11 cellular contexts compared by ENCODE assay signal in genomic region chr19:45041125-45041524, GRCh38. TPM values are rescaled to one million over a fixed set of nuclear protein-coding genes. Genes with fewer than 3 reads are reported as not detected.
A peak's percentile ranks its signal among the peaks of the same experiment; 100 is the strongest.
DNase-seq lines count a peak whose midpoint lies in the region; ATAC-seq and TF ChIP-seq lines count a peak whose summit lies in the region.
"Had no signal": no experiment of that assay in that cellular context is flagged by ENCODE, and none has a peak within 500 bp of the region (broad histone marks: within the 10 kb centered on the region; RNA-seq: fewer than 3 reads in every experiment).

No MANE protein-coding gene starts in this region.

- peaks cover 72% of the 10 kb centered on the region for H3K36me3 Mint-ChIP-seq in CD4-positive, alpha-beta T cell (ENCODE audit: low read depth)
- H3K36me3 Mint-ChIP-seq in activated naive CD8-positive, alpha-beta T cell: peaks cover 5% of the 10 kb centered on the region
- H3K36me3 Mint-ChIP-seq in natural killer cell: no peaks in the 10 kb centered on the region

- H3K27ac Mint-ChIP-seq in CD4-positive, alpha-beta T cell: peak overlapping the region; percentile 52
- H3K27ac Mint-ChIP-seq in activated naive CD8-positive, alpha-beta T cell: peak overlapping the region; percentile 51
- H3K27ac Mint-ChIP-seq in natural killer cell: peak overlapping the region; percentile 52 to 74

- H3K9me3 Mint-ChIP-seq in CD4-positive, alpha-beta T cell: no peaks in the 10 kb centered on the region
- H3K9me3 Mint-ChIP-seq in activated naive CD8-positive, alpha-beta T cell (ENCODE audit: low read depth): no peaks in the 10 kb centered on the region
- no peaks in the 10 kb centered on the region for H3K9me3 Mint-ChIP-seq in natural killer cell

- H3K27me3 ChIP-seq in CD4-positive, alpha-beta T cell (ENCODE audit: control insufficient read depth, insufficient read depth, low read length): no peaks in the 10 kb centered on the region
- no peaks in the 10 kb centered on the region for H3K27me3 ChIP-seq in HL-60 (ENCODE audit: insufficient read depth, poor library complexity, severe bottlenecking)
- H3K27me3 ChIP-seq in uterus: no peaks in the 10 kb centered on the region
- H3K27me3 ChIP-seq: cardiac muscle cell had no signal

- H3K4me1 Mint-ChIP-seq in CD4-positive, alpha-beta T cell (ENCODE audit: low read depth): peaks cover 49% of the 10 kb centered on the region
- peaks cover 48% of the 10 kb centered on the region for H3K4me1 Mint-ChIP-seq in activated naive CD8-positive, alpha-beta T cell (ENCODE audit: low read depth)
- peaks cover 42 to 43% of the 10 kb centered on the region in 2 donors for H3K4me1 Mint-ChIP-seq in natural killer cell

- no peak for TF ChIP-seq POLR2A in uterus (IDR thresholded peaks at IDR 0.05)

- peak overlapping the region; percentile 34; the same call in 1 of the 2 replicates for H3K4me3 ChIP-seq in HL-60 (replicated peaks; ENCODE audit: insufficient read depth, low read length)
- H3K4me3 ChIP-seq in uterus: no peak overlapping the region
- H3K4me3 ChIP-seq: cardiac muscle cell had no signal

- no peaks in the 10 kb centered on the region for H3K36me3 ChIP-seq in uterus

- no peak for ATAC-seq in CD4-positive, alpha-beta T cell (ENCODE audit: poor library complexity)
- no peak for ATAC-seq in natural killer cell

- TF ChIP-seq CTCF in CD4-positive, alpha-beta T cell (IDR thresholded peaks at IDR 0.05): no peak
- TF ChIP-seq CTCF in HL-60 (IDR thresholded peaks at IDR 0.05; ENCODE audit: insufficient read depth, low read length): no peak
- TF ChIP-seq CTCF in natural killer cell (IDR thresholded peaks at IDR 0.05): no peak
- no peak for TF ChIP-seq CTCF in uterus (IDR thresholded peaks at IDR 0.05)

- no peaks in the 10 kb centered on the region for H3K9me3 ChIP-seq in CD4-positive, alpha-beta T cell (ENCODE audit: control insufficient read depth, low read length)
- no peaks in the 10 kb centered on the region for H3K9me3 ChIP-seq in uterus

- CTCF ChIA-PET in CD4-positive, alpha-beta T cell (lab: Charles Lee): interaction anchor here (0.6 to 2.5 kb wide), 2 partner anchors 19 to 195 kb away, joined by 3 to 14 read pairs; no protein-coding TSS in a partner anchor

- H3K27ac ChIP-seq in CD4-positive, alpha-beta T cell (ENCODE audit: low read depth, low read length): no peak overlapping the region
- H3K27ac ChIP-seq in HL-60 (replicated peaks) (peak overlapping the region; percentile 90), uterus (no peak overlapping the region)
- H3K27ac ChIP-seq: cardiac muscle cell had no signal

- DNase-seq in CD4-positive, alpha-beta T cell: no peak
- DNase-seq in HL-60 (ENCODE audit: low read depth in 1 of 2, low spot score in 1 of 2): no peak
- DNase-seq in natural killer cell: no peak
- no peak for DNase-seq in T1000 (lab: John Stamatoyannopoulos, UW)
- no peak for DNase-seq in uterus
- no peak for DNase-seq in activated gamma-delta T cell (lab: John Stamatoyannopoulos, UW)
- no peak for DNase-seq in SIG-M5 treated with dmso at 0.1 percent for 504 hours (lab: John Stamatoyannopoulos, UW; ENCODE audit: unreplicated experiment)
- DNase-seq: NCI-H187, NCI-H526 had no signal

- intact Hi-C loops in CD4-positive, alpha-beta T cell (cut with DNase I, micrococcal nuclease): no loop called here
- intact Hi-C loops in natural killer cell (cut with micrococcal nuclease): no loop called here
- intact Hi-C loops in uterus (cut with DNase I; ENCODE audit: low total_unique reads): no loop called here

- peak overlapping the region; percentile 55 for H3K4me3 Mint-ChIP-seq in CD4-positive, alpha-beta T cell
- H3K4me3 Mint-ChIP-seq in activated naive CD8-positive, alpha-beta T cell: peak overlapping the region; percentile 74
- H3K4me3 Mint-ChIP-seq in natural killer cell: peak overlapping the region; percentile 55

- H3K4me1 ChIP-seq in uterus: peaks cover 6 to 19% of the 10 kb centered on the region in 2 donors

- H3K27me3 Mint-ChIP-seq in CD4-positive, alpha-beta T cell: no peaks in the 10 kb centered on the region
- H3K27me3 Mint-ChIP-seq in activated naive CD8-positive, alpha-beta T cell: no peaks in the 10 kb centered on the region
- H3K27me3 Mint-ChIP-seq in natural killer cell (ENCODE audit: low read depth in 2 of 2): no peaks in the 10 kb centered on the region

- POLR2A ChIA-PET in CD4-positive, alpha-beta T cell (lab: Charles Lee): interaction anchor here (1.1 to 3.3 kb wide), 2 partner anchors 38 to 40 kb away, joined by 3 to 24 read pairs; partner anchors contain the start of genes GEMIN7 and RELB

RNA-seq across cellular contexts. Expression of gene CLASRP, which starts 2.3 kb away (rescaled TPM):
- 100 to 1,000 TPM; 152 to 154 TPM for total RNA-seq in CD4-positive, alpha-beta T cell
- total RNA-seq in natural killer cell: 100 to 1,000 TPM; 142 to 160 (median 146) TPM
- 100 to 1,000 TPM in 1 of 4 donors, 10 to 100 TPM in 3; 36.6 to 107 (median 73.9) TPM for total RNA-seq in uterus

RNA-seq across cellular contexts. Expression of gene ZNF296, which starts 35.2 kb away (rescaled TPM):
- total RNA-seq in CD4-positive, alpha-beta T cell: 1 to 10 TPM; 2.0 to 2.4 TPM
- 1 to 10 TPM; 5.1 to 8.0 (median 8.0) TPM for total RNA-seq in natural killer cell
- total RNA-seq in uterus: under 1 TPM in 1 of 4 donors, not detected in 3; 0.27 TPM

RNA-seq across cellular contexts. Expression of gene GEMIN7, which starts 37.9 kb away (rescaled TPM):
- 1 to 10 TPM; 4.0 to 4.8 TPM for total RNA-seq in CD4-positive, alpha-beta T cell
- total RNA-seq in natural killer cell: 10 to 100 TPM; 27.7 to 28.7 (median 27.9) TPM
- total RNA-seq in uterus: 10 to 100 TPM in 3 of 4 donors, 1 to 10 TPM in 1; 3.5 to 18.4 (median 13.7) TPM

RNA-seq across cellular contexts. Expression of gene RELB, which starts 39.9 kb away (rescaled TPM):
- total RNA-seq in CD4-positive, alpha-beta T cell: 10 to 100 TPM; 91.6 to 92.5 TPM
- total RNA-seq in natural killer cell: 100 to 1,000 TPM in 2 of 3 donors, 10 to 100 TPM in 1; 92.4 to 119 (median 105) TPM
- total RNA-seq in uterus: 10 to 100 TPM in 2 of 4 donors, 1 to 10 TPM in 2; 1.0 to 52.4 (median 13.9) TPM

RNA-seq across cellular contexts. Expression of gene PPP1R37, which starts 51.9 kb away (rescaled TPM):
- 10 to 100 TPM; 17.2 to 19.6 TPM for total RNA-seq in CD4-positive, alpha-beta T cell
- total RNA-seq in natural killer cell (10 to 100 TPM; 23.8 to 29.3 (median 25.0) TPM), uterus (10 to 100 TPM in 3 of 4 donors, 1 to 10 TPM in 1; 6.7 to 43.8 (median 24.4) TPM)
